Comparison of ENCODE assay signal across 21 cellular contexts in the genomic region with DNA sequence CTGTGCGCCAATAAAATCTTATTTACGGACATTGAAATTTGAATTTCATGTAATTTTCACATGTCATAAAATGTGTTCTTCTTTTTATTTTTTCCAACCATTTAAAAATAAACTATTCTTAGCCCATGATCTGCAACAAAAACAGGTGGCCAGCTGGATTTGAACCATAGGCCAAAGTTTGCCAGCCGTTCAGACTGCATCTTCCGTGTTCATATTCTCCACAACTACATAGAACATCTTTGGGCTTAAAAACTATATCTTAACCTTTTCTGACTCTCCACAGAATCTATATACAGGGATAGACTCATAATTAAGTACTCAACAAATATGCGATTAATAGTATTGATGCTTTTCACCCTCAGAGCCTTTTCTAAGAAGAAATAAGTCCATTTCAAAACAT.
"Had no signal": no experiment of that assay in that cellular context is flagged by ENCODE, and none has a peak within 500 bp of the region (broad histone marks: within the 10 kb centered on the region; RNA-seq: fewer than 3 reads in every experiment).

No MANE protein-coding gene starts in this region.

- H3K4me1 ChIP-seq: sigmoid colon, uterus had no signal

- DNase-seq: activated CD4-positive, alpha-beta T cell treated with anti-CD3 and anti-CD28 coated beads for 36 hours; activated CD4-positive, CD25-positive, alpha-beta regulatory T cell; activated CD8-positive, alpha-beta memory T cell treated with anti-CD3 and anti-CD28 coated beads, Interleukin-2, amount 10 ng/mL, durations not matched to agents 7 days and 5 days; activated CD8-positive, alpha-beta T cell treated with anti-CD3 and anti-CD28 coated beads, Interleukin-2, amount 10 ng/mL, durations not matched to agents 7 days and 5 days; activated naive CD8-positive, alpha-beta T cell treated with anti-CD3 and anti-CD28 coated beads, Interleukin-2, amount 50 U/mL, for 24 hours; activated T-cell treated with anti-CD3 and anti-CD28 coated beads, Interleukin-2, amount 50 U/mL, for 48 hours; esophagus squamous epithelium; sigmoid colon; spleen; stimulated activated CD4-positive, alpha-beta T cell treated with anti-CD3 and anti-CD28 coated beads, Interleukin-2, amount 100 ng/mL, for 48 hours; T-helper 1 cell; trophoblast cell had no signal

- H3K27me3 ChIP-seq: esophagus squamous epithelium, sigmoid colon, spleen, uterus had no signal

- H3K4me1 Mint-ChIP-seq: activated CD4-positive, alpha-beta T cell treated with anti-CD3 and anti-CD28 coated beads for 36 hours; activated CD8-positive, alpha-beta memory T cell treated with anti-CD3 and anti-CD28 coated beads, Interleukin-2, amount 10 ng/mL, durations not matched to agents 7 days and 5 days; activated naive CD4-positive, alpha-beta T cell treated with anti-CD3 and anti-CD28 coated beads, Interleukin-2, amount 50 U/mL, for 24 hours; activated naive CD8-positive, alpha-beta T cell treated with anti-CD3 and anti-CD28 coated beads, Interleukin-2, amount 50 U/mL, for 24 hours; central memory CD8-positive, alpha-beta T cell had no signal

- H3K4me3 ChIP-seq: esophagus squamous epithelium, sigmoid colon, spleen, thoracic aorta, uterus had no signal

- H3K9me3 Mint-ChIP-seq: activated naive CD4-positive, alpha-beta T cell treated with anti-CD3 and anti-CD28 coated beads, Interleukin-2, amount 50 U/mL, for 24 hours; activated naive CD8-positive, alpha-beta T cell treated with anti-CD3 and anti-CD28 coated beads, Interleukin-2, amount 50 U/mL, for 24 hours; activated T-helper 2 cell treated with anti-CD3 and anti-CD28 coated beads, Interferon-gamma antibody, Interleukin-2, Interleukin-4, amounts not matched to agents 10 μg/mL and 5 μg/mL and 100 μg/mL, durations not matched to agents 14 hours and 24 hours and 36 hours; central memory CD8-positive, alpha-beta T cell; dendritic cell treated with granulocyte-macrophage colony-stimulating factor and Interleukin-4, amounts not matched to agents 40 ng/mL and 50 ng/mL, for 4 days; natural killer cell treated with Interleukin-12 subunit alpha and Interleukin-12 subunit beta and Interleukin-15 and Interleukin-18, amount 100 ng/mL, for 72 hours; stimulated activated naive CD8-positive, alpha-beta T cell treated with anti-CD3 and anti-CD28 coated beads, Interleukin-15, Interleukin-2, amounts not matched to agents 100 ng/mL and 50 ng/mL, for 24 hours; T-helper 2 cell treated with Interferon-gamma antibody and Interleukin-4, amounts not matched to agents 5 μg/mL and 100 μg/mL, for 36 hours had no signal

- H3K27ac Mint-ChIP-seq: activated CD4-positive, alpha-beta T cell treated with anti-CD3 and anti-CD28 coated beads for 36 hours; activated CD8-positive, alpha-beta memory T cell treated with anti-CD3 and anti-CD28 coated beads, Interleukin-2, amount 10 ng/mL, durations not matched to agents 7 days and 5 days; activated CD8-positive, alpha-beta T cell treated with anti-CD3 and anti-CD28 coated beads, Interleukin-2, amount 10 ng/mL, durations not matched to agents 7 days and 5 days; activated naive CD4-positive, alpha-beta T cell treated with anti-CD3 and anti-CD28 coated beads, Interleukin-2, amount 50 U/mL, for 24 hours; activated naive CD8-positive, alpha-beta T cell treated with anti-CD3 and anti-CD28 coated beads, Interleukin-2, amount 50 U/mL, for 24 hours; activated T-helper 2 cell treated with anti-CD3 and anti-CD28 coated beads, Interferon-gamma antibody, Interleukin-2, Interleukin-4, amounts not matched to agents 10 μg/mL and 5 μg/mL and 100 μg/mL, durations not matched to agents 14 hours and 24 hours and 36 hours; dendritic cell treated with granulocyte-macrophage colony-stimulating factor and Interleukin-4, amounts not matched to agents 40 ng/mL and 50 ng/mL, for 4 days; natural killer cell treated with Interleukin-12 subunit alpha and Interleukin-12 subunit beta and Interleukin-15 and Interleukin-18, amount 100 ng/mL, for 72 hours; stimulated activated naive CD8-positive, alpha-beta T cell treated with anti-CD3 and anti-CD28 coated beads, Interleukin-15, Interleukin-2, amounts not matched to agents 100 ng/mL and 50 ng/mL, for 24 hours; T-helper 2 cell treated with Interferon-gamma antibody and Interleukin-4, amounts not matched to agents 5 μg/mL and 100 μg/mL, for 36 hours had no signal

- H3K36me3 ChIP-seq: esophagus squamous epithelium, sigmoid colon, spleen, thoracic aorta, uterus had no signal

- H3K36me3 Mint-ChIP-seq: activated CD8-positive, alpha-beta memory T cell treated with anti-CD3 and anti-CD28 coated beads, Interleukin-2, amount 10 ng/mL, durations not matched to agents 7 days and 5 days; activated naive CD4-positive, alpha-beta T cell treated with anti-CD3 and anti-CD28 coated beads, Interleukin-2, amount 50 U/mL, for 24 hours; natural killer cell treated with Interleukin-12 subunit alpha and Interleukin-12 subunit beta and Interleukin-15 and Interleukin-18, amount 100 ng/mL, for 72 hours had no signal

- H3K27ac ChIP-seq: esophagus squamous epithelium, sigmoid colon, spleen, thoracic aorta, uterus had no signal

- H3K27me3 Mint-ChIP-seq: activated naive CD8-positive, alpha-beta T cell treated with anti-CD3 and anti-CD28 coated beads, Interleukin-2, amount 50 U/mL, for 24 hours; dendritic cell treated with granulocyte-macrophage colony-stimulating factor and Interleukin-4, amounts not matched to agents 40 ng/mL and 50 ng/mL, for 4 days had no signal

- ATAC-seq: activated CD4-positive, alpha-beta T cell treated with anti-CD3 and anti-CD28 coated beads for 36 hours; activated CD8-positive, alpha-beta memory T cell treated with anti-CD3 and anti-CD28 coated beads, Interleukin-2, amount 10 ng/mL, durations not matched to agents 7 days and 5 days; activated CD8-positive, alpha-beta T cell treated with anti-CD3 and anti-CD28 coated beads, Interleukin-2, amount 10 ng/mL, durations not matched to agents 7 days and 5 days; activated naive CD8-positive, alpha-beta T cell treated with anti-CD3 and anti-CD28 coated beads, Interleukin-2, amount 50 U/mL, for 24 hours; natural killer cell treated with Interleukin-12 subunit alpha and Interleukin-12 subunit beta and Interleukin-15 and Interleukin-18, amount 100 ng/mL, for 72 hours had no signal

- H3K9me3 ChIP-seq: esophagus squamous epithelium, sigmoid colon, spleen, thoracic aorta, uterus had no signal

- H3K4me3 Mint-ChIP-seq: activated CD4-positive, alpha-beta T cell treated with anti-CD3 and anti-CD28 coated beads for 36 hours; activated CD8-positive, alpha-beta memory T cell treated with anti-CD3 and anti-CD28 coated beads, Interleukin-2, amount 10 ng/mL, durations not matched to agents 7 days and 5 days; activated CD8-positive, alpha-beta T cell treated with anti-CD3 and anti-CD28 coated beads, Interleukin-2, amount 10 ng/mL, durations not matched to agents 7 days and 5 days; activated naive CD4-positive, alpha-beta T cell treated with anti-CD3 and anti-CD28 coated beads, Interleukin-2, amount 50 U/mL, for 24 hours; activated naive CD8-positive, alpha-beta T cell treated with anti-CD3 and anti-CD28 coated beads, Interleukin-2, amount 50 U/mL, for 24 hours; central memory CD8-positive, alpha-beta T cell; dendritic cell treated with granulocyte-macrophage colony-stimulating factor and Interleukin-4, amounts not matched to agents 40 ng/mL and 50 ng/mL, for 4 days; natural killer cell treated with Interleukin-12 subunit alpha and Interleukin-12 subunit beta and Interleukin-15 and Interleukin-18, amount 100 ng/mL, for 72 hours; stimulated activated naive CD8-positive, alpha-beta T cell treated with anti-CD3 and anti-CD28 coated beads, Interleukin-15, Interleukin-2, amounts not matched to agents 100 ng/mL and 50 ng/mL, for 24 hours; T-helper 2 cell treated with Interferon-gamma antibody and Interleukin-4, amounts not matched to agents 5 μg/mL and 100 μg/mL, for 36 hours had no signal
